Comparison of ENCODE assay signal across 9 cellular contexts in the genomic region with DNA sequence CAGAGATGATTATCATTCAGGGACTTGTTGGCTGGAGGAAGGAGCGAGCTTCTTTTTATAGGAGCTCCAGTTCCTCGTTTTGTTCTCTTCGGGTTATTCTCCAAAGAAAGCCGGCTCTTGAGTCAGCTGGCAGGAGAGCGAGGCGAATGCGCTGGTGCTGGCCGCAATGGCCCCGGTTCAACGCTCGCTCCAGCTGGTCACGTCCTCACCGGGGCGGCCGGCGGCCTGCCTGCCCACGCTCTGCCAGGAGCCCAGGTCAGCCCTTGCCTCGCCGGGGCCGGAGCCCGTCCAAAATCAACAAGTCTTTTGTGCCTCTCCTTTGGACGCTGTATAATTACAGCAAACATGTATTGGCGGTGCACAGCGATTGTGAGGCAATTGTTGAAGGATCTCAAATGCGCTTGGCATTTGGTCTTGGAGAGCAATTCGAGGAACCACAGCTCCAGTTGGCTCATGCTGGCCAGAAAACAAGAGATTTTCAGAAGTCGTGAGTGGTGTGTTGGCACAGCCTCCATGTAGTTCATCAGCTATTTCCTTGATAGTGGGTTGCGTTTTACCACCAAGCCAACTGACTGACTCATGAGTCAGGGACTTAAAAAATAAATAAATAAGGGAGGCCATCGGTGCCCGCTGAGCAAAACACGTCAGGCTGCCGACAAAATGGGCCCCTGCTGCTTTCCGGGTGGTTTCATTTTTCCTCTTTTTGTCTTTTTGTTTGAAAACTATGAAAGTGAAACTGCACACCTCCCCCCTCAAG.
DNase-seq lines count a peak whose midpoint lies in the region; ATAC-seq lines count a peak whose summit lies in the region.
"Had no signal": no experiment of that assay in that cellular context is flagged by ENCODE, and none has a peak within 500 bp of the region (broad histone marks: within the 10 kb centered on the region; RNA-seq: fewer than 3 reads in every experiment).

No MANE protein-coding gene starts in this region.

- ATAC-seq in stimulated activated naive CD8-positive, alpha-beta T cell treated with anti-CD3 and anti-CD28 coated beads, Interleukin-15, Interleukin-2, amounts not matched to agents 100 U/mL and 50 U/mL, for 24 hours = peak; percentile 56
- ATAC-seq in HG02642 (IDR thresholded peaks at IDR 0.05; ENCODE audit: poor library complexity, unreplicated experiment) (no peak), HG03520 (IDR thresholded peaks at IDR 0.05; ENCODE audit: unreplicated experiment) (no peak)

- DNase-seq in GF-D8 (lab: John Stamatoyannopoulos, UW) (peak; percentile 44), NCI-H460 (ENCODE audit: extremely low read depth, low read depth) (peak; percentile 77), hippocampal formation (lab: John Stamatoyannopoulos, UW) (peak; percentile 13 to 39), islet precursor cell (no peak)
- peak; percentile 39 for DNase-seq in stimulated activated naive CD8-positive, alpha-beta T cell treated with anti-CD3 and anti-CD28 coated beads, Interleukin-15, Interleukin-2, amounts not matched to agents 100 U/mL and 50 U/mL, for 24 hours

- peak overlapping the region; percentile 52 for H3K27ac ChIP-seq in angular gyrus (ENCODE audit: low read depth, low read length)
- H3K27ac ChIP-seq: SK-N-MC had no signal
